Comparison of ENCODE assay signal across 14 cellular contexts in the genomic region with DNA sequence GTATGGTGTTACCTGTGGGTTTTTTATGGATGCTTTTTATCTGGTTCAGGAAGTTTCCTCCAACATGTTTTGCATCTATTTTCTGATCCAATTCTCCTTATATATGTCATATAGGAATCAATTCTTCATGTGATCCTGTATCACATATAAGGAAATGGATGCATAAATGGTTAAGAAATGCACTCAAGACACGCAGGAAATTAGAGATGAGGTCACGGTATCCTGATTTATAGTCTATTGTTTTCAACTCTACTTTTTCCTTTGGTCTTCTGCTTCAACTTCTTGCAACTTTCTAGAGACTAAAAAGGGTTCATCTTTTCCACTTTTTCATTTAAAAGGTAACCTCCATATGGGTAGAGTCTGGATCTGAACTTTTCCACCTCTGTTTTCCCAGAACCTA. TPM values are rescaled to one million over a fixed set of nuclear protein-coding genes. Genes with fewer than 3 reads are reported as not detected.
A peak's percentile ranks its signal among the peaks of the same experiment; 100 is the strongest.
DNase-seq lines count a peak whose midpoint lies in the region; TF ChIP-seq lines count a peak whose summit lies in the region.
"Had no signal": no experiment of that assay in that cellular context is flagged by ENCODE, and none has a peak within 500 bp of the region (broad histone marks: within the 10 kb centered on the region; RNA-seq: fewer than 3 reads in every experiment).

No MANE protein-coding gene starts in this region.

- H3K9ac ChIP-seq in mesenchymal stem cell (ENCODE audit: low read length) = no peak overlapping the region
- H3K9ac ChIP-seq: BLaER1 had no signal

- H3K79me1 ChIP-seq in mesenchymal stem cell (replicated peaks; ENCODE audit: low read length, poor library complexity, severe bottlenecking) = no peaks in the 10 kb centered on the region

- no peaks in the 10 kb centered on the region for H3K27me3 ChIP-seq in HL-60 (ENCODE audit: insufficient read depth, poor library complexity, severe bottlenecking)
- no peaks in the 10 kb centered on the region for H3K27me3 ChIP-seq in mesenchymal stem cell (ENCODE audit: control insufficient read depth in 1 of 2, insufficient read depth in 1 of 2, low read length in 2 of 2)
- H3K27me3 ChIP-seq in tibial artery = no peaks in the 10 kb centered on the region
- H3K27me3 ChIP-seq: BLaER1 had no signal

- H3K9me3 ChIP-seq in mesenchymal stem cell (ENCODE audit: control insufficient read depth, low read length) (no peaks in the 10 kb centered on the region), tibial artery (no peaks in the 10 kb centered on the region)
- H3K9me3 ChIP-seq: A549, BLaER1 had no signal

- H3K36me3 Mint-ChIP-seq in dendritic cell treated with granulocyte-macrophage colony-stimulating factor and Interleukin-4, amounts not matched to agents 40 ng/mL and 50 ng/mL, for 4 days (ENCODE audit: low read depth) = peaks cover 14% of the 10 kb centered on the region
- H3K36me3 Mint-ChIP-seq in mesothelial cell of epicardium = peaks cover 16% of the 10 kb centered on the region

- no peak overlapping the region for H3K4me2 ChIP-seq in mesenchymal stem cell (ENCODE audit: low read length, poor library complexity, severe bottlenecking)
- H3K4me2 ChIP-seq: A549, BLaER1, GM23338 had no signal

- H3K27me3 Mint-ChIP-seq in dendritic cell treated with granulocyte-macrophage colony-stimulating factor and Interleukin-4, amounts not matched to agents 40 ng/mL and 50 ng/mL, for 4 days = no peaks in the 10 kb centered on the region
- no peaks in the 10 kb centered on the region for H3K27me3 Mint-ChIP-seq in mesothelial cell of epicardium (ENCODE audit: low read depth)
- H3K27me3 Mint-ChIP-seq: CD4-positive, CD25-positive, alpha-beta regulatory T cell had no signal

- no peak overlapping the region for H2BK12ac ChIP-seq in mesenchymal stem cell (ENCODE audit: low read length in 2 of 2)

- no peak overlapping the region for H3K14ac ChIP-seq in mesenchymal stem cell (ENCODE audit: low read length in 2 of 2)

- no peak overlapping the region for H4K91ac ChIP-seq in mesenchymal stem cell (ENCODE audit: low read length)

- H3K36me3 ChIP-seq in mesenchymal stem cell (ENCODE audit: control insufficient read depth in 1 of 2, insufficient read depth in 2 of 2, low read depth in 1 of 2, low read length in 2 of 2) (no peaks in the 10 kb centered on the region), tibial artery (no peaks in the 10 kb centered on the region)

- intact Hi-C loops in dendritic cell treated with granulocyte-macrophage colony-stimulating factor and Interleukin-4, amounts not matched to agents 40 ng/mL and 50 ng/mL, for 4 days (cut with micrococcal nuclease) = no loop called here
- intact Hi-C loops in tibial artery (cut with DNase I; ENCODE audit: low total_unique reads) = no loop called here

- H4K8ac ChIP-seq in mesenchymal stem cell (ENCODE audit: low read length) = no peak overlapping the region

- H3K18ac ChIP-seq in mesenchymal stem cell (ENCODE audit: low read depth in 1 of 2, low read length in 2 of 2) = no peak overlapping the region

- H3K27ac ChIP-seq in HL-60 (replicated peaks) (0 out of 2 replicates have a peak overlapping the region, but pooled peaks have one; percentile 19), mesenchymal stem cell (ENCODE audit: low read length, poor library complexity, severe bottlenecking) (no peak overlapping the region), tibial artery (no peak overlapping the region)
- H3K27ac ChIP-seq: A549, BLaER1 had no signal

- peaks cover 18% of the 10 kb centered on the region for H3K4me1 Mint-ChIP-seq in dendritic cell treated with granulocyte-macrophage colony-stimulating factor and Interleukin-4, amounts not matched to agents 40 ng/mL and 50 ng/mL, for 4 days (ENCODE audit: low read depth)
- peaks cover 2% of the 10 kb centered on the region for H3K4me1 Mint-ChIP-seq in mesothelial cell of epicardium
- H3K4me1 Mint-ChIP-seq: GM23338, H9 had no signal

- H2BK5ac ChIP-seq in mesenchymal stem cell (ENCODE audit: low read depth, low read length, poor library complexity, severe bottlenecking) = no peak overlapping the region

- no peak overlapping the region for H3K23ac ChIP-seq in mesenchymal stem cell (ENCODE audit: low read length in 2 of 2)

- H2AK5ac ChIP-seq in mesenchymal stem cell (ENCODE audit: low read length, severe bottlenecking) = no peak overlapping the region

- no peak overlapping the region for H3K4me3 Mint-ChIP-seq in dendritic cell treated with granulocyte-macrophage colony-stimulating factor and Interleukin-4, amounts not matched to agents 40 ng/mL and 50 ng/mL, for 4 days
- H3K4me3 Mint-ChIP-seq in mesothelial cell of epicardium = no peak overlapping the region
- H3K4me3 Mint-ChIP-seq: CD4-positive, CD25-positive, alpha-beta regulatory T cell; GM23338; H9 had no signal

- H3K4me3 ChIP-seq in HL-60 (replicated peaks; ENCODE audit: insufficient read depth, low read length) (no peak overlapping the region), mesenchymal stem cell (ENCODE audit: insufficient read depth in 1 of 2, low read depth in 1 of 2, low read length in 2 of 2) (no peak overlapping the region), tibial artery (no peak overlapping the region)
- H3K4me3 ChIP-seq: A549, BLaER1, GM12878, GM23338, K562 had no signal

- H2BK15ac ChIP-seq in mesenchymal stem cell (ENCODE audit: low read depth, poor library complexity, severe bottlenecking) = no peak overlapping the region

- H2BK120ac ChIP-seq in mesenchymal stem cell (ENCODE audit: low read depth, low read length) = no peak overlapping the region

- H3K27ac Mint-ChIP-seq in dendritic cell treated with granulocyte-macrophage colony-stimulating factor and Interleukin-4, amounts not matched to agents 40 ng/mL and 50 ng/mL, for 4 days = peak overlapping the region; percentile 30
- H3K27ac Mint-ChIP-seq in mesothelial cell of epicardium = peak overlapping the region; percentile 25
- H3K27ac Mint-ChIP-seq: CD4-positive, CD25-positive, alpha-beta regulatory T cell; GM23338; H9 had no signal

- no peak overlapping the region for H2AFZ ChIP-seq in mesenchymal stem cell (ENCODE audit: low read depth, low read length)
- H2AFZ ChIP-seq: GM23338 had no signal

- H3K4me1 ChIP-seq in mesenchymal stem cell (ENCODE audit: control insufficient read depth, insufficient read depth, low read depth, low read length) (no peaks in the 10 kb centered on the region), tibial artery (peaks cover 0 to 8% (median 2%) of the 10 kb centered on the region in 4 donors)
- H3K4me1 ChIP-seq: A549 had no signal

- H3K4ac ChIP-seq in mesenchymal stem cell (ENCODE audit: low read depth in 1 of 2, low read length in 2 of 2) = no peak overlapping the region

- TF ChIP-seq CTCF in HL-60 (IDR thresholded peaks at IDR 0.05; ENCODE audit: insufficient read depth, low read length) (no peak), mesothelial cell of epicardium (IDR thresholded peaks at IDR 0.05; ENCODE audit: unreplicated experiment) (no peak), tibial artery (IDR thresholded peaks at IDR 0.05) (no peak)

- no CpG with 5 or more reads among the region's 2 CpGs for WGBS in mesenchymal stem cell

- DNase-seq in EH (ENCODE audit: low read depth) (peak; percentile 4), HL-60 (ENCODE audit: low read depth in 1 of 2, low spot score in 1 of 2) (no peak), mesothelial cell of epicardium (ENCODE audit: low spot score in 2 of 2, unreplicated experiment in 2 of 2) (no peak), mesenchymal stem cell (no peak), tibial artery (no peak), activated gamma-delta T cell (lab: John Stamatoyannopoulos, UW) (no peak)
- DNase-seq: CD4-positive, CD25-positive, alpha-beta regulatory T cell; H9 had no signal

- no peaks in the 10 kb centered on the region for H3K9me3 Mint-ChIP-seq in dendritic cell treated with granulocyte-macrophage colony-stimulating factor and Interleukin-4, amounts not matched to agents 40 ng/mL and 50 ng/mL, for 4 days
- H3K9me3 Mint-ChIP-seq in mesothelial cell of epicardium = peaks cover 20% of the 10 kb centered on the region
- H3K9me3 Mint-ChIP-seq: CD4-positive, CD25-positive, alpha-beta regulatory T cell; GM23338 had no signal

RNA-seq across cellular contexts. Expression of a gene that starts 33.6 kb away (rescaled TPM):
- total RNA-seq in mesothelial cell of epicardium = 24.3 to 24.7 TPM (median 24.5 TPM) in 3 replicates
- polyA plus RNA-seq in mesenchymal stem cell (2013, experiment 1 of 2) = 61.7 TPM
- polyA plus RNA-seq in mesenchymal stem cell (2013, experiment 2 of 2) = 63.3 TPM
- total RNA-seq: CD4-positive, CD25-positive, alpha-beta regulatory T cell had no signal
